Comparison of ENCODE assay signal across 20 cellular contexts in the genomic region with DNA sequence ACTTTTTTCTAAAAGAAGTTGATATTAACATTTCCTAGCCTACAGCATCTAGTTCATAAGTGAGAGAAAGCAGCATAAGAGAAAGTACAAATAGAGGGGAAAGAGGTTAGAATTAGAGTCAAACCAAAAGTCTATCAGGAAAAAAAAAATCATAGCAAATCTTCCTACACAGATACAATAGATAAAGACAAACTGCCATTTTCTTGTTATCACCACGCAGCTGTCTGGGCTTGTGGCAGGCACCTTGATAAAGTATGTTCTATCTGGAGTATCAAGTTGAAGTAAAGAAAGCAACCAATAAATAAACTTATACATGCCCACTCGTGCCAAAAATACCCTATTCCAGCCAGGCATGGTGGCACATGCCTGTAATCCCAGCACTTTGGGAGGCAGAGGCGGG.
"Had no signal": no experiment of that assay in that cellular context is flagged by ENCODE, and none has a peak within 500 bp of the region (broad histone marks: within the 10 kb centered on the region; RNA-seq: fewer than 3 reads in every experiment).

No MANE protein-coding gene starts in this region.

- H3K4me3 Mint-ChIP-seq: activated CD4-positive, alpha-beta memory T cell treated with anti-CD3 and anti-CD28 coated beads for 36 hours; activated CD4-positive, alpha-beta T cell treated with anti-CD3 and anti-CD28 coated beads, Interleukin-2, amount 10 ng/mL, durations not matched to agents 7 days and 5 days; activated naive CD4-positive, alpha-beta T cell treated with anti-CD3 and anti-CD28 coated beads, Interleukin-2, amount 10 ng/mL, durations not matched to agents 7 days and 5 days; activated naive CD8-positive, alpha-beta T cell treated with anti-CD3 and anti-CD28 coated beads, Interleukin-2, amount 10 ng/mL, durations not matched to agents 7 days and 5 days; activated T-helper 1 cell treated with anti-CD3 and anti-CD28 coated beads, Interleukin-12 subunit alpha, Interleukin-12 subunit beta, Interleukin-2, Interleukin-4 antibody, amounts not matched to agents 30 ng/mL and 10 ng/mL and 1 ng/mL, durations not matched to agents 14 hours and 24 hours and 36 hours; central memory CD8-positive, alpha-beta T cell had no signal

- H3K27me3 Mint-ChIP-seq: central memory CD8-positive, alpha-beta T cell had no signal

- DNase-seq: activated CD4-positive, alpha-beta memory T cell treated with anti-CD3 and anti-CD28 coated beads for 36 hours; activated CD4-positive, alpha-beta T cell treated with anti-CD3 and anti-CD28 coated beads, Interleukin-2, amount 10 ng/mL, durations not matched to agents 7 days and 5 days; activated CD4-positive, CD25-positive, alpha-beta regulatory T cell; activated CD8-positive, alpha-beta memory T cell treated with anti-CD3 and anti-CD28 coated beads, Interleukin-2, amount 50 U/mL, for 4 hours; activated gamma-delta T cell; activated naive CD4-positive, alpha-beta T cell treated with anti-CD3 and anti-CD28 coated beads, Interleukin-2, amount 10 ng/mL, durations not matched to agents 7 days and 5 days; activated naive CD8-positive, alpha-beta T cell treated with anti-CD3 and anti-CD28 coated beads, Interleukin-2, amount 10 ng/mL, durations not matched to agents 7 days and 5 days; aorta; Kasumi-1; KBM-7; NCI-H1048; NCI-H146; NCI-H187 treated with DMSO at 0.1 percent for 48 hours; NCI-H2081 treated with DMSO at 0.1 percent for 48 hours; NCI-H446; NCI-H524; Peyer's patch; SHP77 had no signal

- H3K36me3 Mint-ChIP-seq: activated CD4-positive, alpha-beta memory T cell treated with anti-CD3 and anti-CD28 coated beads for 36 hours; activated naive CD4-positive, alpha-beta T cell treated with anti-CD3 and anti-CD28 coated beads, Interleukin-2, amount 10 ng/mL, durations not matched to agents 7 days and 5 days; activated naive CD8-positive, alpha-beta T cell treated with anti-CD3 and anti-CD28 coated beads, Interleukin-2, amount 10 ng/mL, durations not matched to agents 7 days and 5 days had no signal

- H3K27ac Mint-ChIP-seq: activated CD4-positive, alpha-beta memory T cell treated with anti-CD3 and anti-CD28 coated beads for 36 hours; activated CD4-positive, alpha-beta T cell treated with anti-CD3 and anti-CD28 coated beads, Interleukin-2, amount 10 ng/mL, durations not matched to agents 7 days and 5 days; activated naive CD4-positive, alpha-beta T cell treated with anti-CD3 and anti-CD28 coated beads, Interleukin-2, amount 10 ng/mL, durations not matched to agents 7 days and 5 days; activated naive CD8-positive, alpha-beta T cell treated with anti-CD3 and anti-CD28 coated beads, Interleukin-2, amount 10 ng/mL, durations not matched to agents 7 days and 5 days; activated T-helper 1 cell treated with anti-CD3 and anti-CD28 coated beads, Interleukin-12 subunit alpha, Interleukin-12 subunit beta, Interleukin-2, Interleukin-4 antibody, amounts not matched to agents 30 ng/mL and 10 ng/mL and 1 ng/mL, durations not matched to agents 14 hours and 24 hours and 36 hours had no signal

- H3K9me3 Mint-ChIP-seq: activated CD4-positive, alpha-beta memory T cell treated with anti-CD3 and anti-CD28 coated beads for 36 hours; activated CD4-positive, alpha-beta T cell treated with anti-CD3 and anti-CD28 coated beads, Interleukin-2, amount 10 ng/mL, durations not matched to agents 7 days and 5 days; activated naive CD4-positive, alpha-beta T cell treated with anti-CD3 and anti-CD28 coated beads, Interleukin-2, amount 10 ng/mL, durations not matched to agents 7 days and 5 days; activated naive CD8-positive, alpha-beta T cell treated with anti-CD3 and anti-CD28 coated beads, Interleukin-2, amount 10 ng/mL, durations not matched to agents 7 days and 5 days; activated T-helper 1 cell treated with anti-CD3 and anti-CD28 coated beads, Interleukin-12 subunit alpha, Interleukin-12 subunit beta, Interleukin-2, Interleukin-4 antibody, amounts not matched to agents 30 ng/mL and 10 ng/mL and 1 ng/mL, durations not matched to agents 14 hours and 24 hours and 36 hours; central memory CD8-positive, alpha-beta T cell had no signal
